ENCODE assay signal across 19 cellular contexts in the genomic region with DNA sequence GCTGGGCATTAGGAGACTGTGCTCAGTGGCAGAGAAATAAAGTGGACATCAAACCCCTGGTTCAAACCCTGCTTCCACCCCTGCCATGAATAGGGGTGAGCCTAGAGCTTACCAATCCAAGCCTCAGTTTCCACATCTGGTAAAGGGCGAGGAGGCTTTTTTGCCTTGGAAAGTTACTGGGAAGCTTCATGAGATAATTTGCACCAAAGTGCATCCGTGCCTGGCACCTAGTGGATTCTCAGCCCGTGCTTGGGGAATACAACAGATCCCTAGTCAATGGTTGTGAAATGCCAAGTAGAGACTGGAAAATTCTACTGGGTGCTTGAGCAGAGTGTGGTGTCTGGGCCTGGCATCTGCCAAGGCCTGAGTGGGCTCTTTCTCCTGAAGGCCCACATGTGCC.
DNase-seq lines count a peak whose midpoint lies in the region; ATAC-seq, FAIRE-seq and TF ChIP-seq lines count a peak whose summit lies in the region.
"Had no signal": no experiment of that assay in that cellular context is flagged by ENCODE, and none has a peak within 500 bp of the region (broad histone marks: within the 10 kb centered on the region; RNA-seq: fewer than 3 reads in every experiment).

No MANE protein-coding gene starts in this region.

- no peak overlapping the region for H3K4me3 ChIP-seq in H1 (ENCODE audit: extremely low read depth in 1 of 4, insufficient read depth in 2 of 4, low read depth in 3 of 4, low read length in 4 of 4)
- no peak overlapping the region for H3K4me3 ChIP-seq in neural progenitor cell
- no peak overlapping the region for H3K4me3 ChIP-seq in vagina
- H3K4me3 ChIP-seq: BLaER1, GM23248 had no signal

- H3K14ac ChIP-seq in H1 (ENCODE audit: insufficient read length): no peak overlapping the region

- no peaks in the 10 kb centered on the region for H3K79me1 ChIP-seq in H1 (ENCODE audit: low read depth, low read length)

- H3K27me3 Mint-ChIP-seq in neural progenitor cell (ENCODE audit: insufficient read depth, low read depth): peaks cover 25% of the 10 kb centered on the region
- H3K27me3 Mint-ChIP-seq: CD4-positive, CD25-positive, alpha-beta regulatory T cell had no signal

- H3K36me3 Mint-ChIP-seq in neural progenitor cell: no peaks in the 10 kb centered on the region
- H3K36me3 Mint-ChIP-seq in stimulated activated effector memory CD8-positive, alpha-beta T cell treated with anti-CD3 and anti-CD28 coated beads, Interleukin-12 subunit alpha, Interleukin-12 subunit beta, amount 100 ng/mL, for 72 hours: no peaks in the 10 kb centered on the region
- H3K36me3 Mint-ChIP-seq: CD4-positive, CD25-positive, alpha-beta regulatory T cell; CD8-positive, alpha-beta T cell had no signal

- no peaks in the 10 kb centered on the region for H3K9me3 Mint-ChIP-seq in neural progenitor cell
- no peaks in the 10 kb centered on the region for H3K9me3 Mint-ChIP-seq in stimulated activated effector memory CD8-positive, alpha-beta T cell treated with anti-CD3 and anti-CD28 coated beads, Interleukin-12 subunit alpha, Interleukin-12 subunit beta, amount 100 ng/mL, for 72 hours
- H3K9me3 Mint-ChIP-seq: CD8-positive, alpha-beta T cell had no signal

- no peak overlapping the region for H2BK120ac ChIP-seq in H1 (replicated peaks; ENCODE audit: low read depth, low read length)

- H3K4me3 Mint-ChIP-seq in neural progenitor cell: no peak overlapping the region
- H3K4me3 Mint-ChIP-seq in stimulated activated effector memory CD8-positive, alpha-beta T cell treated with anti-CD3 and anti-CD28 coated beads, Interleukin-12 subunit alpha, Interleukin-12 subunit beta, amount 100 ng/mL, for 72 hours: no peak overlapping the region
- H3K4me3 Mint-ChIP-seq: B cell; CD4-positive, CD25-positive, alpha-beta regulatory T cell; CD8-positive, alpha-beta T cell; H9 had no signal

- H2AFZ ChIP-seq in H1 (ENCODE audit: low read length): no peak overlapping the region
- H2AFZ ChIP-seq in neural progenitor cell (replicated peaks): no peak overlapping the region
- H2AFZ ChIP-seq: GM23248 had no signal

- H2BK5ac ChIP-seq in H1 (ENCODE audit: low read depth, low read length): no peak overlapping the region

- H3K56ac ChIP-seq in H1 (replicated peaks; ENCODE audit: insufficient read length, low read depth, low read length): no peak overlapping the region

- POLR2A ChIA-PET in H1 (lab: Charles Lee; ENCODE audit: partially characterized antibody): interaction anchor here (1.9 kb wide), 1 partner anchor 11 kb away, joined by 5 read pairs; no protein-coding TSS in a partner anchor

- H3K79me2 ChIP-seq in H1 (ENCODE audit: control insufficient read depth in 1 of 2, insufficient read depth in 2 of 2, low read length in 2 of 2): no peaks in the 10 kb centered on the region
- H3K79me2 ChIP-seq in neural progenitor cell (ENCODE audit: low read depth): no peaks in the 10 kb centered on the region

- no peak for ATAC-seq in stimulated activated effector memory CD8-positive, alpha-beta T cell treated with anti-CD3 and anti-CD28 coated beads, Interleukin-12 subunit alpha, Interleukin-12 subunit beta, amount 100 ng/mL, for 72 hours
- no peak for ATAC-seq in HG02678 (IDR thresholded peaks at IDR 0.05; ENCODE audit: unreplicated experiment)
- ATAC-seq: CD8-positive, alpha-beta T cell; HCT116 had no signal

- no peak for TF ChIP-seq POLR2A in H1 (IDR thresholded peaks at IDR 0.05; ENCODE audit: control extremely low read depth in 1 of 2, low read depth in 2 of 2, low read length in 2 of 2)
- no peak for TF ChIP-seq POLR2A in vagina (IDR thresholded peaks at IDR 0.05)

- peak overlapping the region; percentile 37; the same call in 1 of the 2 replicates for H2BK15ac ChIP-seq in H1 (ENCODE audit: low read length)

- intact Hi-C loops in posterior vena cava (cut with DNase I) (no loop called here), vagina (cut with DNase I) (no loop called here)

- peaks cover 33% of the 10 kb centered on the region for H3F3A ChIP-seq in neural progenitor cell (ENCODE audit: low read depth)

- no peak overlapping the region for H2AK5ac ChIP-seq in H1 (ENCODE audit: low read depth, low read length)

- no peaks in the 10 kb centered on the region for H4K20me1 ChIP-seq in H1 (replicated peaks in 1 of 2; ENCODE audit: control insufficient read depth in 1 of 2, insufficient read depth in 2 of 2, low read length in 2 of 2)
- H4K20me1 ChIP-seq in neural progenitor cell (ENCODE audit: low read depth): peaks cover 7% of the 10 kb centered on the region
- H4K20me1 ChIP-seq: BLaER1 had no signal

- H3K4me2 ChIP-seq in H1 (ENCODE audit: insufficient read depth in 1 of 2, low read depth in 2 of 2, low read length in 2 of 2) (no peak overlapping the region), neural progenitor cell (no peak overlapping the region)
- H3K4me2 ChIP-seq: BLaER1 had no signal

- 0 out of 2 replicates have a peak overlapping the region, but pooled peaks have one; percentile 33 for H2BK12ac ChIP-seq in H1 (ENCODE audit: low read depth, low read length)

- H4K8ac ChIP-seq in H1 (ENCODE audit: extremely low read depth, insufficient read depth, low read length): no peak overlapping the region

- TF ChIP-seq CTCF in H1 (IDR thresholded peaks at IDR 0.05; ENCODE audit: control extremely low read depth in 1 of 3, insufficient read depth in 1 of 3, low read depth in 1 of 3, low read length in 3 of 3) (no peak), neural progenitor cell (IDR thresholded peaks at IDR 0.05) (no peak), vagina (IDR thresholded peaks at IDR 0.05) (no peak)

- H3K27ac Mint-ChIP-seq in neural progenitor cell: peak overlapping the region; percentile 89
- peak overlapping the region; percentile 26 for H3K27ac Mint-ChIP-seq in stimulated activated effector memory CD8-positive, alpha-beta T cell treated with anti-CD3 and anti-CD28 coated beads, Interleukin-12 subunit alpha, Interleukin-12 subunit beta, amount 100 ng/mL, for 72 hours
- H3K27ac Mint-ChIP-seq: B cell; CD8-positive, alpha-beta T cell had no signal

- no peaks in the 10 kb centered on the region; the same call in 1 of the 2 replicates for H3K23me2 ChIP-seq in H1 (ENCODE audit: low read depth, low read length)

- no peak for TF ChIP-seq RAD21 in H1 (IDR thresholded peaks at IDR 0.05 in 1 of 2, conservative IDR thresholded peaks at IDR 0.05 in 1 of 2; ENCODE audit: low read depth in 2 of 2, low read length in 2 of 2)

- H3K27ac ChIP-seq in H1 (ENCODE audit: low read depth, low read length): no peak overlapping the region
- H3K27ac ChIP-seq in neural progenitor cell: no peak overlapping the region
- no peak overlapping the region for H3K27ac ChIP-seq in vagina
- H3K27ac ChIP-seq: BLaER1, GM23248 had no signal

- H4K91ac ChIP-seq in H1 (replicated peaks; ENCODE audit: insufficient read length, low read length): no peak overlapping the region

- CTCF ChIA-PET in H1 (lab: Charles Lee; ENCODE audit: partially characterized antibody): interaction anchor here (1.2 to 1.9 kb wide), 2 partner anchors 9 to 57 kb away, joined by 3 to 6 read pairs; no protein-coding TSS in a partner anchor

- H2BK20ac ChIP-seq in H1 (ENCODE audit: low read length): no peak overlapping the region; the same call in 1 of the 2 replicates

- H4K5ac ChIP-seq in H1 (ENCODE audit: insufficient read length, low read depth, low read length): no peak overlapping the region

- no peaks in the 10 kb centered on the region for H3K36me3 ChIP-seq in H1 (ENCODE audit: control insufficient read depth in 2 of 4, insufficient read depth in 4 of 4, low read length in 3 of 4)
- H3K36me3 ChIP-seq in neural progenitor cell: no peaks in the 10 kb centered on the region
- no peaks in the 10 kb centered on the region for H3K36me3 ChIP-seq in vagina
- H3K36me3 ChIP-seq: BLaER1 had no signal

- no peak for TF ChIP-seq EP300 in H1 (IDR thresholded peaks at IDR 0.05; ENCODE audit: borderline replicate concordance in 1 of 2, low read depth in 2 of 2, low read length in 2 of 2)

- no peak overlapping the region for H3K9ac ChIP-seq in H1 (replicated peaks in 1 of 4; ENCODE audit: extremely low read depth in 1 of 4, low read depth in 3 of 4, low read length in 3 of 4)
- no peak overlapping the region for H3K9ac ChIP-seq in neural progenitor cell
- H3K9ac ChIP-seq: BLaER1, GM23248 had no signal

- H3K9me3 ChIP-seq in H1 (ENCODE audit: insufficient read depth in 2 of 2, low read depth in 1 of 2, low read length in 1 of 2) (no peaks in the 10 kb centered on the region), neural progenitor cell (ENCODE audit: low read depth) (no peaks in the 10 kb centered on the region), vagina (no peaks in the 10 kb centered on the region)
- H3K9me3 ChIP-seq: BLaER1, Caco-2 had no signal

- WGBS in H1 (ENCODE audit: extremely low coverage in 1 of 2, insufficient coverage in 1 of 2, insufficient read length in 1 of 2, insufficient replicate concordance in 2 of 2, low coverage in 1 of 2, low lambda C conversion rate in 2 of 2, missing lambda C conversion rate in 1 of 2), 2 experiments: 66% methylated on average over 3 of the region's 3 CpGs; no CpG with 5 or more reads in 1 of the 2 experiments

- H3K27me3 ChIP-seq in H1 (replicated peaks in 1 of 4; ENCODE audit: control insufficient read depth in 3 of 4, extremely low read depth in 1 of 4, insufficient read depth in 3 of 4, low read length in 3 of 4) (peaks cover 0 to 5% (median 0%) of the 10 kb centered on the region in 4 experiments; a peak in 3 of 7 replicates), neural progenitor cell (peaks cover 49% of the 10 kb centered on the region), vagina (no peaks in the 10 kb centered on the region)
- H3K27me3 ChIP-seq: BLaER1 had no signal

- H3K4ac ChIP-seq in H1 (replicated peaks; ENCODE audit: insufficient read length, low read depth, low read length): no peak overlapping the region

- H3K4me1 ChIP-seq in H1 (replicated peaks in 1 of 4; ENCODE audit: control insufficient read depth in 3 of 4, insufficient read depth in 4 of 4, low read length in 3 of 4) (peaks cover 8 to 27% (median 21%) of the 10 kb centered on the region in 4 experiments), neural progenitor cell (peaks cover 52% of the 10 kb centered on the region), vagina (no peaks in the 10 kb centered on the region)
- H3K4me1 ChIP-seq: Caco-2 had no signal

- FAIRE-seq in H1 (lab: Jason Lieb, UNC): no peak
- FAIRE-seq: A204.1, G401.6, GM12892 had no signal

- DNase-seq in H1 (ENCODE audit: low read depth in 1 of 2, low spot score in 2 of 2) (no peak), neural progenitor cell (ENCODE audit: low spot score) (no peak), posterior vena cava (ENCODE audit: low spot score) (no peak), vagina (ENCODE audit: extremely low spot score in 2 of 2) (no peak)
- DNase-seq in stimulated activated effector memory CD8-positive, alpha-beta T cell treated with anti-CD3 and anti-CD28 coated beads, Interleukin-12 subunit alpha, Interleukin-12 subunit beta, amount 100 ng/mL, for 72 hours (ENCODE audit: low spot score in 2 of 2): no peak
- DNase-seq: Caco-2; CD4-positive, CD25-positive, alpha-beta regulatory T cell; CD8-positive, alpha-beta T cell; DMS153; DND-41; GM23248; H9 had no signal

- H3K23ac ChIP-seq in H1 (ENCODE audit: insufficient read length): no peak overlapping the region

- H3K18ac ChIP-seq in H1 (ENCODE audit: extremely low read depth, low read length): no peak overlapping the region

- H3K4me1 Mint-ChIP-seq in neural progenitor cell: peaks cover 55% of the 10 kb centered on the region
- H3K4me1 Mint-ChIP-seq in stimulated activated effector memory CD8-positive, alpha-beta T cell treated with anti-CD3 and anti-CD28 coated beads, Interleukin-12 subunit alpha, Interleukin-12 subunit beta, amount 100 ng/mL, for 72 hours: no peaks in the 10 kb centered on the region
- H3K4me1 Mint-ChIP-seq: CD4-positive, CD25-positive, alpha-beta regulatory T cell had no signal
